In genomic region chr3:156050918-156051317, GRCh38 we compare ENCODE assay signal across 1 cellular context.
TF ChIP-seq lines count a peak whose summit lies in the region.

No MANE protein-coding gene starts in this region.

TF ChIP-seq in HepG2, 621 proteins besides CTCF, POLR2A, EP300 and RAD21 (continued from another document):
- TF ChIP-seq, protein P1, sequence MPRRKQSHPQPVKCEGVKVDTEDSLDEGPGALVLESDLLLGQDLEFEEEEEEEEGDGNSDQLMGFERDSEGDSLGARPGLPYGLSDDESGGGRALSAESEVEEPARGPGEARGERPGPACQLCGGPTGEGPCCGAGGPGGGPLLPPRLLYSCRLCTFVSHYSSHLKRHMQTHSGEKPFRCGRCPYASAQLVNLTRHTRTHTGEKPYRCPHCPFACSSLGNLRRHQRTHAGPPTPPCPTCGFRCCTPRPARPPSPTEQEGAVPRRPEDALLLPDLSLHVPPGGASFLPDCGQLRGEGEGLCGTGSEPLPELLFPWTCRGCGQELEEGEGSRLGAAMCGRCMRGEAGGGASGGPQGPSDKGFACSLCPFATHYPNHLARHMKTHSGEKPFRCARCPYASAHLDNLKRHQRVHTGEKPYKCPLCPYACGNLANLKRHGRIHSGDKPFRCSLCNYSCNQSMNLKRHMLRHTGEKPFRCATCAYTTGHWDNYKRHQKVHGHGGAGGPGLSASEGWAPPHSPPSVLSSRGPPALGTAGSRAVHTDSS (CRISPR knock-in tag; conservative IDR thresholded peaks at IDR 0.05): no peak
- TF ChIP-seq, protein P2, sequence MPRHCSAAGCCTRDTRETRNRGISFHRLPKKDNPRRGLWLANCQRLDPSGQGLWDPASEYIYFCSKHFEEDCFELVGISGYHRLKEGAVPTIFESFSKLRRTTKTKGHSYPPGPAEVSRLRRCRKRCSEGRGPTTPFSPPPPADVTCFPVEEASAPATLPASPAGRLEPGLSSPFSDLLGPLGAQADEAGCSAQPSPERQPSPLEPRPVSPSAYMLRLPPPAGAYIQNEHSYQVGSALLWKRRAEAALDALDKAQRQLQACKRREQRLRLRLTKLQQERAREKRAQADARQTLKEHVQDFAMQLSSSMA (CRISPR knock-in tag; IDR thresholded peaks at IDR 0.05): no peak
- TF ChIP-seq CREM (IDR thresholded peaks at IDR 0.05) (no peak), CREM (CRISPR knock-in tag; IDR thresholded peaks at IDR 0.05) (no peak)
